In genomic region chr1:118878661-118879060, GRCh38 we compare ENCODE assay signal across 1 cellular context.
A peak's percentile ranks its signal among the peaks of the same experiment; 100 is the strongest.
TF ChIP-seq lines count a peak whose summit lies in the region.

No MANE protein-coding gene starts in this region.

TF ChIP-seq in HEK293, 187 proteins besides CTCF, POLR2A, EP300 and RAD21 (continued from another document):
- TF ChIP-seq ZNF26 (tag by site-specific recombination; IDR thresholded peaks at IDR 0.05) = no peak
- peak; percentile 84; the same call in 1 of the 2 replicates for TF ChIP-seq ZNF266 (tag by site-specific recombination; IDR thresholded peaks at IDR 0.05; ENCODE audit: low read depth)
- no peak for TF ChIP-seq ZNF623 (tag by site-specific recombination; IDR thresholded peaks at IDR 0.05)
- no peak for TF ChIP-seq ZNF202 (tag by site-specific recombination; IDR thresholded peaks at IDR 0.05; ENCODE audit: borderline replicate concordance)
- TF ChIP-seq ZNF155 (tag by site-specific recombination; IDR thresholded peaks at IDR 0.05) = no peak
- TF ChIP-seq ZNF510 (tag by site-specific recombination; IDR thresholded peaks at IDR 0.05; ENCODE audit: insufficient replicate concordance) = no peak
- no peak for TF ChIP-seq ZNF610 (tag by site-specific recombination; IDR thresholded peaks at IDR 0.05; ENCODE audit: borderline replicate concordance)
- TF ChIP-seq ZNF585B (tag by site-specific recombination; IDR thresholded peaks at IDR 0.05) = no peak
- no peak for TF ChIP-seq ZIC2 (tag by site-specific recombination; IDR thresholded peaks at IDR 0.05)
- TF ChIP-seq SALL2 (tag by site-specific recombination; IDR thresholded peaks at IDR 0.05; ENCODE audit: borderline replicate concordance) = no peak
- no peak for TF ChIP-seq SP3 (tag by site-specific recombination; IDR thresholded peaks at IDR 0.05)
- no peak for TF ChIP-seq ZNF140 (tag by site-specific recombination; IDR thresholded peaks at IDR 0.05)
- TF ChIP-seq ZNF366 (tag by site-specific recombination; conservative IDR thresholded peaks at IDR 0.05) = no peak
- no peak for TF ChIP-seq PBX3 (CRISPR knock-in tag; IDR thresholded peaks at IDR 0.05)
- TF ChIP-seq ZNF394 (tag by site-specific recombination; IDR thresholded peaks at IDR 0.05; ENCODE audit: borderline replicate concordance) = no peak
- TF ChIP-seq AEBP2 (tag by site-specific recombination; IDR thresholded peaks at IDR 0.05; ENCODE audit: borderline replicate concordance) = no peak
- TF ChIP-seq GLIS2 (tag by site-specific recombination; IDR thresholded peaks at IDR 0.05) = no peak
- TF ChIP-seq RBAK (tag by site-specific recombination; IDR thresholded peaks at IDR 0.05) = no peak
- no peak for TF ChIP-seq KLF7 (tag by site-specific recombination; IDR thresholded peaks at IDR 0.05; ENCODE audit: borderline replicate concordance)
- no peak for TF ChIP-seq ZNF513 (tag by site-specific recombination; IDR thresholded peaks at IDR 0.05)
- no peak for TF ChIP-seq ZNF121 (tag by site-specific recombination; IDR thresholded peaks at IDR 0.05)
- TF ChIP-seq ZNF132 (tag by site-specific recombination; IDR thresholded peaks at IDR 0.05; ENCODE audit: borderline replicate concordance) = no peak
- TF ChIP-seq ZBTB17 (tag by site-specific recombination; IDR thresholded peaks at IDR 0.05) = 0 out of 2 replicates have a peak, but pooled peaks have one; percentile 27
- TF ChIP-seq KLF10 (tag by site-specific recombination; IDR thresholded peaks at IDR 0.05) = no peak
- TF ChIP-seq ZNF747 (tag by site-specific recombination; IDR thresholded peaks at IDR 0.05) = no peak
- no peak for TF ChIP-seq ZEB2 (tag by site-specific recombination; IDR thresholded peaks at IDR 0.05)
- TF ChIP-seq ZNF335 (tag by site-specific recombination; conservative IDR thresholded peaks at IDR 0.05) = no peak
- TF ChIP-seq ZNF626 (tag by site-specific recombination; IDR thresholded peaks at IDR 0.05) = no peak
- no peak for TF ChIP-seq ZSCAN5A (tag by site-specific recombination; IDR thresholded peaks at IDR 0.05)
- TF ChIP-seq ZNF654 (tag by site-specific recombination; IDR thresholded peaks at IDR 0.05; ENCODE audit: low read depth) = no peak
- TF ChIP-seq ZNF660 (tag by site-specific recombination; IDR thresholded peaks at IDR 0.05) = no peak
- no peak for TF ChIP-seq ZNF18 (tag by site-specific recombination; IDR thresholded peaks at IDR 0.05)
- no peak for TF ChIP-seq ZNF596 (tag by site-specific recombination; IDR thresholded peaks at IDR 0.05)
- no peak for TF ChIP-seq ZNF830 (tag by site-specific recombination; IDR thresholded peaks at IDR 0.05; ENCODE audit: low read depth)
- no peak for TF ChIP-seq ZBTB48 (tag by site-specific recombination; IDR thresholded peaks at IDR 0.05)
- peak; percentile 67 for TF ChIP-seq ZBTB44 (tag by site-specific recombination; IDR thresholded peaks at IDR 0.05)
- peak; percentile 35; the same call in 1 of the 2 replicates for TF ChIP-seq ZNF549 (tag by site-specific recombination; IDR thresholded peaks at IDR 0.05)
- no peak for TF ChIP-seq ZNF302 (tag by site-specific recombination; IDR thresholded peaks at IDR 0.05; ENCODE audit: low read depth)
- no peak for TF ChIP-seq HIC1 (tag by site-specific recombination; IDR thresholded peaks at IDR 0.05)
- no peak for TF ChIP-seq ZNF48 (tag by site-specific recombination; IDR thresholded peaks at IDR 0.05)
- no peak for TF ChIP-seq KLF17 (tag by site-specific recombination; IDR thresholded peaks at IDR 0.05)
- TF ChIP-seq ZNF148 (tag by site-specific recombination; IDR thresholded peaks at IDR 0.05; ENCODE audit: borderline replicate concordance) = no peak
- no peak for TF ChIP-seq ZNF223 (tag by site-specific recombination; IDR thresholded peaks at IDR 0.05)
- no peak for TF ChIP-seq ZNF791 (tag by site-specific recombination; IDR thresholded peaks at IDR 0.05)
- no peak for TF ChIP-seq ZNF23 (tag by site-specific recombination; IDR thresholded peaks at IDR 0.05; ENCODE audit: borderline replicate concordance)
- no peak for TF ChIP-seq BCL11B (tag by site-specific recombination; IDR thresholded peaks at IDR 0.05; ENCODE audit: low read depth)
- TF ChIP-seq ZNF561 (tag by site-specific recombination; IDR thresholded peaks at IDR 0.05; ENCODE audit: borderline replicate concordance) = no peak
- TF ChIP-seq ZNF555 (tag by site-specific recombination; conservative IDR thresholded peaks at IDR 0.05) = no peak
TF ChIP-seq in HEK293: peak in this region for 28.
